In genomic region chr14:22852940-22853767, GRCh38 we compare ENCODE assay signal across 8 cellular contexts. TPM values are rescaled to one million over a fixed set of nuclear protein-coding genes. Genes with fewer than 3 reads are reported as not detected.
A peak's percentile ranks its signal among the peaks of the same experiment; 100 is the strongest.
DNase-seq lines count a peak whose midpoint lies in the region; ATAC-seq and TF ChIP-seq lines count a peak whose summit lies in the region.

No MANE protein-coding gene starts in this region.

- CTCF ChIA-PET in activated naive CD4-positive, alpha-beta T cell treated with anti-CD3 and anti-CD28 coated beads, Interleukin-2, amount 10 ng/mL, durations not matched to agents 7 days and 5 days (lab: Charles Lee): interaction anchor here (0.6 to 6.1 kb wide), 26 partner anchors 9 to 875 kb away, joined by 3 to 224 read pairs (median 4); partner anchors contain the start of genes DAD1 and MRPL52

- H3K27me3 ChIP-seq in MG63: no peaks in the 10 kb centered on the region

- H3K4me1 Mint-ChIP-seq in activated naive CD4-positive, alpha-beta T cell treated with anti-CD3 and anti-CD28 coated beads, Interleukin-2, amount 10 ng/mL, durations not matched to agents 7 days and 5 days: peaks cover 39% of the 10 kb centered on the region

- peak overlapping the region; percentile 38 for H3K27ac ChIP-seq in substantia nigra (ENCODE audit: low read depth, low read length, poor library complexity, severe bottlenecking)

- H3K4me3 ChIP-seq in MG63: peak overlapping the region; percentile 28; the same call in 1 of the 2 replicates

- H3K36me3 ChIP-seq in MG63: no peaks in the 10 kb centered on the region

- H3K27ac Mint-ChIP-seq in activated naive CD4-positive, alpha-beta T cell treated with anti-CD3 and anti-CD28 coated beads, Interleukin-2, amount 10 ng/mL, durations not matched to agents 7 days and 5 days: peak overlapping the region; percentile 49

- peaks cover 77% of the 10 kb centered on the region for H3K27me3 Mint-ChIP-seq in activated naive CD4-positive, alpha-beta T cell treated with anti-CD3 and anti-CD28 coated beads, Interleukin-2, amount 10 ng/mL, durations not matched to agents 7 days and 5 days

- ATAC-seq in GM21717 (IDR thresholded peaks at IDR 0.05; ENCODE audit: unreplicated experiment): peak; percentile 61
- ATAC-seq in omental fat pad (ENCODE audit: low FRiP score): peak; percentile 75

- no peaks in the 10 kb centered on the region for H3K36me3 Mint-ChIP-seq in activated naive CD4-positive, alpha-beta T cell treated with anti-CD3 and anti-CD28 coated beads, Interleukin-2, amount 10 ng/mL, durations not matched to agents 7 days and 5 days

- H3K9me3 Mint-ChIP-seq in activated naive CD4-positive, alpha-beta T cell treated with anti-CD3 and anti-CD28 coated beads, Interleukin-2, amount 10 ng/mL, durations not matched to agents 7 days and 5 days: no peaks in the 10 kb centered on the region

- H3K4me3 Mint-ChIP-seq in activated naive CD4-positive, alpha-beta T cell treated with anti-CD3 and anti-CD28 coated beads, Interleukin-2, amount 10 ng/mL, durations not matched to agents 7 days and 5 days: peak overlapping the region; percentile 72

- peak in 2 of 3 donors; percentile 78 to 95 for TF ChIP-seq CTCF in omental fat pad (IDR thresholded peaks at IDR 0.05)

- DNase-seq in DMS 273 (lab: John Stamatoyannopoulos, UW; ENCODE audit: unreplicated experiment): peak; percentile 96
- peak; percentile 75 for DNase-seq in MG63
- peak; percentile 70 for DNase-seq in SK-N-DZ (ENCODE audit: low spot score)
- peak; percentile 93 for DNase-seq in activated naive CD4-positive, alpha-beta T cell treated with anti-CD3 and anti-CD28 coated beads, Interleukin-2, amount 10 ng/mL, durations not matched to agents 7 days and 5 days
- peak; percentile 79 for DNase-seq in globus pallidus (ENCODE audit: low spot score)
- peak; percentile 100 for DNase-seq in omental fat pad (ENCODE audit: low spot score)
- peak in 47 of 49 donors; percentile 34 to 91 (median 74) for DNase-seq in substantia nigra (lab: John Stamatoyannopoulos, UW)

- H3K9me3 ChIP-seq in MG63: no peaks in the 10 kb centered on the region

RNA-seq across cellular contexts. Expression of gene MMP14, which starts 16.8 kb away (rescaled TPM):
- total RNA-seq in MG63 (2014; rRNA removed; shearing (Covaris generic); ENCODE audit: low replicate concordance): 85.2 and 124 TPM in 2 replicates
- polyA plus RNA-seq in SK-N-DZ (2014; cell fraction: cytosol; rRNA removed): 3.1 and 4.2 TPM in 2 replicates
- polyA plus RNA-seq in SK-N-DZ (2014; cell fraction: nucleus; rRNA removed): 1.7 and 3.4 TPM in 2 replicates
- total RNA-seq in omental fat pad: 100 to 1,000 TPM; 108 to 208 (median 166) TPM

RNA-seq across cellular contexts. Expression of gene LRP10, which starts 18.4 kb away (rescaled TPM):
- 6.4 and 21.9 TPM in 2 replicates for total RNA-seq in MG63 (2014; rRNA removed; shearing (Covaris generic); ENCODE audit: low replicate concordance)
- polyA plus RNA-seq in SK-N-DZ (2014; cell fraction: cytosol; rRNA removed): 2.2 and 2.5 TPM in 2 replicates
- 1.6 and 3.7 TPM in 2 replicates for polyA plus RNA-seq in SK-N-DZ (2014; cell fraction: nucleus; rRNA removed)
- total RNA-seq in omental fat pad: 100 to 1,000 TPM in 2 of 4 donors, 10 to 100 TPM in 2; 73.5 to 125 (median 96.6) TPM

RNA-seq across cellular contexts. Expression of gene MRPL52, which starts 23.5 kb away (rescaled TPM):
- 22.1 and 92.8 TPM in 2 replicates for total RNA-seq in MG63 (2014; rRNA removed; shearing (Covaris generic); ENCODE audit: low replicate concordance)
- 263 and 507 TPM in 2 replicates for polyA plus RNA-seq in SK-N-DZ (2014; cell fraction: cytosol; rRNA removed)
- polyA plus RNA-seq in SK-N-DZ (2014; cell fraction: nucleus; rRNA removed): 124 and 172 TPM in 2 replicates
- total RNA-seq in omental fat pad: 10 to 100 TPM; 15.9 to 55.1 (median 37.7) TPM

RNA-seq across cellular contexts. Expression of gene REM2, which starts 29.9 kb away (rescaled TPM):
- not detected in 2 replicates for total RNA-seq in MG63 (2014; rRNA removed; shearing (Covaris generic); ENCODE audit: low replicate concordance)
- polyA plus RNA-seq in SK-N-DZ (2014; cell fraction: cytosol; rRNA removed): 2.5 and 4.0 TPM in 2 replicates
- polyA plus RNA-seq in SK-N-DZ (2014; cell fraction: nucleus; rRNA removed): 1.2 and 5.2 TPM in 2 replicates
- total RNA-seq in omental fat pad: 1 to 10 TPM in 2 of 4 donors, under 1 TPM in 2; 0.24 to 3.3 (median 1.0) TPM

RNA-seq across cellular contexts. Expression of gene SLC7A7, which starts 37.9 kb away (rescaled TPM):
- total RNA-seq in MG63 (2014; rRNA removed; shearing (Covaris generic); ENCODE audit: low replicate concordance): 4.0 TPM in 1 of 2 replicates, not detected in the other
- 0.48 and 2.2 TPM in 2 replicates for polyA plus RNA-seq in SK-N-DZ (2014; cell fraction: cytosol; rRNA removed)
- 0.37 and 1.5 TPM in 2 replicates for polyA plus RNA-seq in SK-N-DZ (2014; cell fraction: nucleus; rRNA removed)
- 10 to 100 TPM; 52.0 to 72.3 (median 64.0) TPM for total RNA-seq in omental fat pad

Comparison
In these comparisons a context has a peak if more than half of its experiments do, and no peak if none do; other contexts are left out.
1. Peak in every context shown above with its lines: DNase-seq, ATAC-seq, H3K4me3 ChIP-seq and H3K27ac ChIP-seq.